ENCODE assay signal across 12 cellular contexts in genomic region chr6:137978252-137978896, GRCh38.
DNase-seq lines count a peak whose midpoint lies in the region; ATAC-seq and TF ChIP-seq lines count a peak whose summit lies in the region.
"Had no signal": no experiment of that assay in that cellular context is flagged by ENCODE, and none has a peak within 500 bp of the region (broad histone marks: within the 10 kb centered on the region; RNA-seq: fewer than 3 reads in every experiment).

No MANE protein-coding gene starts in this region.

- H3K4me3 ChIP-seq in effector memory CD4-positive, alpha-beta T cell (ENCODE audit: insufficient read depth, low read depth, low read length, poor library complexity, severe bottlenecking), result no peak overlapping the region
- no peak overlapping the region for H3K4me3 ChIP-seq in gastroesophageal sphincter
- H3K4me3 ChIP-seq: SJSA1, upper lobe of right lung had no signal

- no peaks in the 10 kb centered on the region for H3K36me3 ChIP-seq in effector memory CD4-positive, alpha-beta T cell (ENCODE audit: control insufficient read depth, insufficient read depth, low read length)
- H3K36me3 ChIP-seq in gastroesophageal sphincter, result no peaks in the 10 kb centered on the region
- H3K36me3 ChIP-seq: SJSA1, upper lobe of right lung had no signal

- no peaks in the 10 kb centered on the region for H3K9me3 Mint-ChIP-seq in activated CD4-positive, alpha-beta T cell treated with anti-CD3 and anti-CD28 coated beads, Interleukin-2, amount 10 ng/mL, durations not matched to agents 7 days and 5 days
- H3K9me3 Mint-ChIP-seq: activated naive CD8-positive, alpha-beta T cell treated with anti-CD3 and anti-CD28 coated beads, Interleukin-2, amount 10 ng/mL, durations not matched to agents 7 days and 5 days had no signal

- ATAC-seq in GM21515 (IDR thresholded peaks at IDR 0.05; ENCODE audit: unreplicated experiment) (peak; percentile 41), left colon (peak; percentile 92), gastroesophageal sphincter (no peak)
- ATAC-seq: upper lobe of right lung had no signal

- H3K4me3 Mint-ChIP-seq in activated CD4-positive, alpha-beta T cell treated with anti-CD3 and anti-CD28 coated beads, Interleukin-2, amount 10 ng/mL, durations not matched to agents 7 days and 5 days, result no peak overlapping the region
- H3K4me3 Mint-ChIP-seq: activated naive CD8-positive, alpha-beta T cell treated with anti-CD3 and anti-CD28 coated beads, Interleukin-2, amount 10 ng/mL, durations not matched to agents 7 days and 5 days had no signal

- no peaks in the 10 kb centered on the region for H3K27me3 ChIP-seq in effector memory CD4-positive, alpha-beta T cell (replicated peaks; ENCODE audit: control insufficient read depth, insufficient read depth, low read length, poor library complexity, severe bottlenecking)
- no peaks in the 10 kb centered on the region for H3K27me3 ChIP-seq in gastroesophageal sphincter
- H3K27me3 ChIP-seq: SJSA1, upper lobe of right lung had no signal

- peaks cover 1% of the 10 kb centered on the region for H3K36me3 Mint-ChIP-seq in activated CD4-positive, alpha-beta T cell treated with anti-CD3 and anti-CD28 coated beads, Interleukin-2, amount 10 ng/mL, durations not matched to agents 7 days and 5 days (ENCODE audit: low read depth)

- peaks cover 49% of the 10 kb centered on the region for H3K4me1 Mint-ChIP-seq in activated CD4-positive, alpha-beta T cell treated with anti-CD3 and anti-CD28 coated beads, Interleukin-2, amount 10 ng/mL, durations not matched to agents 7 days and 5 days

- no peak for TF ChIP-seq POLR2A in gastroesophageal sphincter (IDR thresholded peaks at IDR 0.05)

- H3K27ac Mint-ChIP-seq in activated CD4-positive, alpha-beta T cell treated with anti-CD3 and anti-CD28 coated beads, Interleukin-2, amount 10 ng/mL, durations not matched to agents 7 days and 5 days, result no peak overlapping the region
- H3K27ac Mint-ChIP-seq: activated naive CD8-positive, alpha-beta T cell treated with anti-CD3 and anti-CD28 coated beads, Interleukin-2, amount 10 ng/mL, durations not matched to agents 7 days and 5 days had no signal

- no peak for TF ChIP-seq EP300 in gastroesophageal sphincter (IDR thresholded peaks at IDR 0.05)

- 60 to 83% methylated on average over 4 to 7 of the region's 8 CpGs for WGBS in gastroesophageal sphincter (ENCODE audit: low coverage in 1 of 2), 2 donors

- TF ChIP-seq CTCF in RWPE1 (conservative IDR thresholded peaks at IDR 0.05; ENCODE audit: low read depth) (no peak), gastroesophageal sphincter (IDR thresholded peaks at IDR 0.05) (no peak)

- POLR2A ChIA-PET in activated CD4-positive, alpha-beta T cell treated with anti-CD3 and anti-CD28 coated beads, Interleukin-2, amount 10 ng/mL, durations not matched to agents 7 days and 5 days (lab: Charles Lee), result no interaction called here
- POLR2A ChIA-PET in RWPE1 (lab: Yijun Ruan, JAX; ENCODE audit: low non-redundant PET), result no interaction called here

- no peaks in the 10 kb centered on the region for H3K9me3 ChIP-seq in effector memory CD4-positive, alpha-beta T cell (ENCODE audit: control insufficient read depth, low read length)
- no peaks in the 10 kb centered on the region for H3K9me3 ChIP-seq in gastroesophageal sphincter
- H3K9me3 ChIP-seq: SJSA1, upper lobe of right lung had no signal

- intact Hi-C loops in left colon (cut with DNase I, micrococcal nuclease), result loop anchor here in 1 of 2 donors (10.0 kb wide), 1 partner anchor 274 kb away; no protein-coding TSS in a partner anchor

- H3K4me1 ChIP-seq in effector memory CD4-positive, alpha-beta T cell (ENCODE audit: control insufficient read depth, insufficient read depth, low read length, poor library complexity, severe bottlenecking), result peaks cover 23% of the 10 kb centered on the region
- no peaks in the 10 kb centered on the region for H3K4me1 ChIP-seq in gastroesophageal sphincter
- H3K4me1 ChIP-seq: SJSA1, upper lobe of right lung had no signal

- no peaks in the 10 kb centered on the region for H3K27me3 Mint-ChIP-seq in activated CD4-positive, alpha-beta T cell treated with anti-CD3 and anti-CD28 coated beads, Interleukin-2, amount 10 ng/mL, durations not matched to agents 7 days and 5 days
- H3K27me3 Mint-ChIP-seq: activated naive CD8-positive, alpha-beta T cell treated with anti-CD3 and anti-CD28 coated beads, Interleukin-2, amount 10 ng/mL, durations not matched to agents 7 days and 5 days had no signal

- CTCF ChIA-PET in activated CD4-positive, alpha-beta T cell treated with anti-CD3 and anti-CD28 coated beads, Interleukin-2, amount 10 ng/mL, durations not matched to agents 7 days and 5 days (lab: Charles Lee), result interaction anchor here (1.1 to 1.3 kb wide), 3 partner anchors 12 to 218 kb away, joined by 3 to 5 read pairs (median 3); no protein-coding TSS in a partner anchor
- CTCF ChIA-PET in RWPE1 (lab: Yijun Ruan, JAX), result interaction anchor here (0.6 to 1.0 kb wide), 2 partner anchors 16 to 269 kb away, joined by 3 to 8 read pairs; no protein-coding TSS in a partner anchor

- peak; percentile 46 for DNase-seq in activated CD4-positive, alpha-beta T cell treated with anti-CD3 and anti-CD28 coated beads for 48 hours
- no peak for DNase-seq in activated CD4-positive, alpha-beta T cell treated with anti-CD3 and anti-CD28 coated beads, Interleukin-2, amount 10 ng/mL, durations not matched to agents 7 days and 5 days
- peak; percentile 73 for DNase-seq in RWPE1 (ENCODE audit: low spot score)
- peak in 1 of 2 donors; percentile 57 for DNase-seq in left colon
- no peak for DNase-seq in NOMO-1 treated with DMSO at 0.1 percent for 48 hours (lab: John Stamatoyannopoulos, UW; ENCODE audit: unreplicated experiment)
- no peak for DNase-seq in effector memory CD4-positive, alpha-beta T cell
- DNase-seq: activated naive CD8-positive, alpha-beta T cell treated with anti-CD3 and anti-CD28 coated beads, Interleukin-2, amount 10 ng/mL, durations not matched to agents 7 days and 5 days; NCI-H1417 treated with DMSO at 0.1 percent for 48 hours; upper lobe of right lung had no signal

- H3K27ac ChIP-seq in RWPE1 (peak overlapping the region; percentile 64), gastroesophageal sphincter (no peak overlapping the region)
- no peak overlapping the region for H3K27ac ChIP-seq in effector memory CD4-positive, alpha-beta T cell (ENCODE audit: insufficient read depth, low read length, poor library complexity, severe bottlenecking)
- H3K27ac ChIP-seq: SJSA1 had no signal

Comparison
In these comparisons a context has a peak if more than half of its experiments do, and no peak if none do; other contexts are left out.
1. DNase-seq: peak in activated CD4-positive, alpha-beta T cell treated with anti-CD3 and anti-CD28 coated beads for 48 hours (single experiment) and RWPE1 (single experiment); none in activated CD4-positive, alpha-beta T cell treated with anti-CD3 and anti-CD28 coated beads, Interleukin-2, amount 10 ng/mL, durations not matched to agents 7 days and 5 days (single experiment), NOMO-1 treated with DMSO at 0.1 percent for 48 hours (single experiment) and effector memory CD4-positive, alpha-beta T cell (0 of 3).